ENCODE assay signal across 12 cellular contexts in genomic region chr4:32462944-32463343, GRCh38.
DNase-seq lines count a peak whose midpoint lies in the region; ATAC-seq, FAIRE-seq and TF ChIP-seq lines count a peak whose summit lies in the region.
"Had no signal": no experiment of that assay in that cellular context is flagged by ENCODE, and none has a peak within 500 bp of the region (broad histone marks: within the 10 kb centered on the region; RNA-seq: fewer than 3 reads in every experiment).

No MANE protein-coding gene starts in this region.

- DNase-seq in DMS53 treated with DMSO at 0.1 percent for 48 hours (lab: John Stamatoyannopoulos, UW; ENCODE audit: unreplicated experiment) (peak; percentile 16), astrocyte of the cerebellum (ENCODE audit: low read depth) (no peak), HepG2 (ENCODE audit: low spot score) (peak; percentile 22), HCEC 1CT (no peak)
- DNase-seq: activated T-cell treated with anti-CD3 and anti-CD28 coated beads, Interleukin-2, amount 50 U/mL, for 48 hours; naive thymus-derived CD4-positive, alpha-beta T cell had no signal

- TF ChIP-seq RAD21 in HepG2 (CRISPR knock-in tag; IDR thresholded peaks at IDR 0.05): no peak

- H3K27ac Mint-ChIP-seq in stimulated activated memory B cell treated with anti-CD40 and anti-IgM and Interleukin-4, amounts not matched to agents 10 μg/mL and 1 μg/mL and 100 μg/mL, for 72 hours: no peak overlapping the region
- H3K27ac Mint-ChIP-seq: naive thymus-derived CD4-positive, alpha-beta T cell had no signal

- H3K9ac ChIP-seq in KMS-11 (no peak overlapping the region), HepG2 (ENCODE audit: insufficient read depth, low read depth, low read length) (no peak overlapping the region)

- no peaks in the 10 kb centered on the region for H3K27me3 Mint-ChIP-seq in stimulated activated memory B cell treated with anti-CD40 and anti-IgM and Interleukin-4, amounts not matched to agents 10 μg/mL and 1 μg/mL and 100 μg/mL, for 72 hours
- H3K27me3 Mint-ChIP-seq: naive thymus-derived CD4-positive, alpha-beta T cell had no signal

- H3K4me3 ChIP-seq in KMS-11 (IDR thresholded peaks at IDR 0.05; ENCODE audit: insufficient read depth, low read depth, low read length) (no peak overlapping the region), astrocyte of the cerebellum (ENCODE audit: low read depth, low read length) (no peak overlapping the region), HepG2 (replicated peaks in 1 of 3; ENCODE audit: insufficient read depth in 1 of 3, low read depth in 2 of 3, low read length in 3 of 3) (no peak overlapping the region)
- H3K4me3 ChIP-seq: SJCRH30 had no signal

- H3K36me3 Mint-ChIP-seq in stimulated activated memory B cell treated with anti-CD40 and anti-IgM and Interleukin-4, amounts not matched to agents 10 μg/mL and 1 μg/mL and 100 μg/mL, for 72 hours: no peaks in the 10 kb centered on the region
- H3K36me3 Mint-ChIP-seq: naive thymus-derived CD4-positive, alpha-beta T cell had no signal

- H3K27ac ChIP-seq in KMS-11 (no peak overlapping the region), HepG2 (ENCODE audit: extremely low read length, insufficient read depth, low read length) (no peak overlapping the region)
- H3K27ac ChIP-seq: epithelial cell of prostate, SJCRH30 had no signal

- intact Hi-C loops in HepG2 (cut with micrococcal nuclease; ENCODE audit: unreplicated experiment): loop anchor here (1.0 kb wide), 1 partner anchor 312 kb away; no protein-coding TSS in a partner anchor

- H3K79me2 ChIP-seq in KMS-11 (ENCODE audit: insufficient read depth, low read depth) (no peaks in the 10 kb centered on the region), HepG2 (ENCODE audit: insufficient read depth, low read length) (no peaks in the 10 kb centered on the region)

- no TSS peak for BruUV-seq in HepG2 (replicated peaks; lab: Mats Ljungman, UMichigan)

- no peak for TF ChIP-seq EP300 in HepG2 (IDR thresholded peaks at IDR 0.05; ENCODE audit: low read depth in 2 of 2, low read length in 2 of 2)
- no peak for TF ChIP-seq EP300 in HepG2 (CRISPR knock-in tag; IDR thresholded peaks at IDR 0.05; ENCODE audit: borderline replicate concordance)

- POLR2A ChIA-PET in HepG2 (lab: Yijun Ruan, JAX): no interaction called here

- H3K27me3 ChIP-seq in KMS-11 (ENCODE audit: insufficient read depth, low read depth): no peaks in the 10 kb centered on the region
- no peaks in the 10 kb centered on the region for H3K27me3 ChIP-seq in HepG2 (ENCODE audit: control insufficient read depth in 1 of 2, insufficient read depth in 2 of 2, low read length in 2 of 2)
- H3K27me3 ChIP-seq: SJCRH30 had no signal

- in situ Hi-C loops in astrocyte of the cerebellum (cut with HindIII; ENCODE audit: low sequenced_read_pairs) (no loop called here), HepG2 (cut with HindIII; ENCODE audit: extremely low pct_ligation_motif_present, low pct_unique_long_range_greater_than_20kb) (loop anchor here (5.0 kb wide), 1 partner anchor 314 kb away; no protein-coding TSS in a partner anchor)

- no peak for ATAC-seq in HepG2
- ATAC-seq in GM21529 (IDR thresholded peaks at IDR 0.05; ENCODE audit: unreplicated experiment): no peak
- no peak for ATAC-seq in stimulated activated memory B cell treated with anti-CD40 and anti-IgM and Interleukin-4, amounts not matched to agents 10 μg/mL and 1 μg/mL and 100 μg/mL, for 72 hours
- no peak for ATAC-seq in HG03159 (IDR thresholded peaks at IDR 0.05; ENCODE audit: unreplicated experiment)
- ATAC-seq: naive thymus-derived CD4-positive, alpha-beta T cell had no signal

- no peak overlapping the region for H3K4me3 Mint-ChIP-seq in stimulated activated memory B cell treated with anti-CD40 and anti-IgM and Interleukin-4, amounts not matched to agents 10 μg/mL and 1 μg/mL and 100 μg/mL, for 72 hours
- H3K4me3 Mint-ChIP-seq: naive thymus-derived CD4-positive, alpha-beta T cell had no signal

- TF ChIP-seq CTCF in KMS-11 (conservative IDR thresholded peaks at IDR 0.05; ENCODE audit: low read depth, low read length) (peak; percentile 52), astrocyte of the cerebellum (IDR thresholded peaks at IDR 0.05; ENCODE audit: low read depth, low read length, missing control alignments) (peak; percentile 42), HepG2 (CRISPR knock-in tag; IDR thresholded peaks at IDR 0.05) (peak; percentile 51)

- H3K9me3 Mint-ChIP-seq in stimulated activated memory B cell treated with anti-CD40 and anti-IgM and Interleukin-4, amounts not matched to agents 10 μg/mL and 1 μg/mL and 100 μg/mL, for 72 hours: no peaks in the 10 kb centered on the region

- no peaks in the 10 kb centered on the region for H3K4me1 Mint-ChIP-seq in stimulated activated memory B cell treated with anti-CD40 and anti-IgM and Interleukin-4, amounts not matched to agents 10 μg/mL and 1 μg/mL and 100 μg/mL, for 72 hours
- H3K4me1 Mint-ChIP-seq: naive thymus-derived CD4-positive, alpha-beta T cell had no signal

- no peak for TF ChIP-seq POLR2A in HepG2 (IDR thresholded peaks at IDR 0.05; ENCODE audit: insufficient read depth in 1 of 2, low read depth in 2 of 2, low read length in 2 of 2)

- no peak overlapping the region for H3K4me2 ChIP-seq in KMS-11
- no peak overlapping the region for H3K4me2 ChIP-seq in HepG2 (ENCODE audit: low read depth, low read length)

- H3K9me3 ChIP-seq in HepG2 (ENCODE audit: low read length): no peaks in the 10 kb centered on the region
- H3K9me3 ChIP-seq: SJCRH30 had no signal

- H3K36me3 ChIP-seq in KMS-11 (ENCODE audit: insufficient read depth) (no peaks in the 10 kb centered on the region), HepG2 (replicated peaks in 1 of 2; ENCODE audit: control insufficient read depth in 1 of 2, insufficient read depth in 2 of 2, low read length in 2 of 2) (no peaks in the 10 kb centered on the region)
- H3K36me3 ChIP-seq: SJCRH30 had no signal

- CTCF ChIA-PET in HepG2 (lab: Yijun Ruan, JAX; ENCODE audit: low intra/inter-chr PET ratio, low total read pairs): interaction anchor here (1.6 kb wide), 1 partner anchor 312 kb away, joined by 13 read pairs; no protein-coding TSS in a partner anchor

- no peak for FAIRE-seq in HepG2 (lab: Jason Lieb, UNC)

- 0% methylated on average over 1 of the region's 1 CpG for WGBS in HepG2 (ENCODE audit: low lambda C conversion rate)

- H4K20me1 ChIP-seq in KMS-11 (ENCODE audit: insufficient read depth) (no peaks in the 10 kb centered on the region), HepG2 (ENCODE audit: insufficient read depth, low read length) (no peaks in the 10 kb centered on the region)

- no peaks in the 10 kb centered on the region for H3K4me1 ChIP-seq in KMS-11 (ENCODE audit: low read depth, poor library complexity, severe bottlenecking)
- H3K4me1 ChIP-seq in HepG2 (ENCODE audit: insufficient read depth, low read length): no peaks in the 10 kb centered on the region
- H3K4me1 ChIP-seq: SJCRH30 had no signal

- H2AFZ ChIP-seq in KMS-11 (ENCODE audit: low read depth): no peak overlapping the region
- H2AFZ ChIP-seq in HepG2 (ENCODE audit: low read length): no peak overlapping the region

TF ChIP-seq in HepG2, 621 proteins besides CTCF, POLR2A, EP300 and RAD21:
- TF ChIP-seq SKIL (CRISPR knock-in tag; IDR thresholded peaks at IDR 0.05; ENCODE audit: borderline replicate concordance) (no peak), NFIB (CRISPR knock-in tag; IDR thresholded peaks at IDR 0.05; ENCODE audit: borderline replicate concordance) (no peak), STAG1 (CRISPR knock-in tag; IDR thresholded peaks at IDR 0.05) (peak; percentile 44; the same call in 1 of the 2 replicates), SMC3 (IDR thresholded peaks at IDR 0.05; ENCODE audit: low read length) (peak; percentile 69), ZNF256 (CRISPR knock-in tag; conservative IDR thresholded peaks at IDR 0.05) (no peak)

Comparison
In these comparisons a context has a peak if more than half of its experiments do, and no peak if none do; other contexts are left out.
1. DNase-seq: peak in DMS53 treated with DMSO at 0.1 percent for 48 hours (single experiment) and HepG2 (single experiment); none in astrocyte of the cerebellum (single experiment) and HCEC 1CT (single experiment).
2. Peak in every context shown above with its lines, with median percentiles within 50 percentile points of each other: CTCF ChIP-seq.